15 cellular contexts compared by ENCODE assay signal in the genomic region with DNA sequence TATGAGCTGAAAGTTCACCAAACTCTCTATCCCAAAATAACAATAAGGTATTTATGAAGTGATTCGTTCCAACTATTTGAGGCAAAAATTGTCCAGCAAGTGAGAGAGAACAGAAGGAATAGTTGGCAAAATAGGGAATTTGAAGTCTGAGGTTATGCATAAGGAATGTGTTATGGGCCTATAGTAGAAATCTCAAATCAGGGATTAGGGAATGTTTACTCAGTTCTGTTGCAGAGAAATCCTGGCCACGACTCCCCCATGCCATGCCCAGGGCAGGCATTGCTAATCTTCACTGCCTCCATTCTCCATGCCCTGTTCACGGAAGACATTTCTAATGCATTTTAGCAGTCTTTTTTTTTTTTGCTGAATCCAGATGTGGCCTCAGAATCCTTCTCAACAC. TPM values are rescaled to one million over a fixed set of nuclear protein-coding genes. Genes with fewer than 3 reads are reported as not detected.
DNase-seq lines count a peak whose midpoint lies in the region; ATAC-seq, FAIRE-seq and TF ChIP-seq lines count a peak whose summit lies in the region.
"Had no signal": no experiment of that assay in that cellular context is flagged by ENCODE, and none has a peak within 500 bp of the region (broad histone marks: within the 10 kb centered on the region; RNA-seq: fewer than 3 reads in every experiment).

No MANE protein-coding gene starts in this region.

- H3K9me1 ChIP-seq in K562 (ENCODE audit: control insufficient read depth, insufficient read depth, low read length), result peaks cover 5% of the 10 kb centered on the region

- no peak for FAIRE-seq in K562 (lab: Jason Lieb, UNC)

- H3K4me3 ChIP-seq in K562, result no peak overlapping the region
- no peak overlapping the region for H3K4me3 ChIP-seq in hepatocyte
- no peak overlapping the region for H3K4me3 ChIP-seq in thoracic aorta
- no peak overlapping the region for H3K4me3 ChIP-seq in Karpas-422 (ENCODE audit: low read length)
- no peak overlapping the region for H3K4me3 ChIP-seq in MM.1S (ENCODE audit: low read length)

- H3K27me3 ChIP-seq in K562 (ENCODE audit: control insufficient read depth in 2 of 2, insufficient read depth in 2 of 2, low read length in 2 of 2) (no peaks in the 10 kb centered on the region), hepatocyte (no peaks in the 10 kb centered on the region), thoracic aorta (replicated peaks; ENCODE audit: insufficient read depth) (no peaks in the 10 kb centered on the region), Karpas-422 (ENCODE audit: low read length) (no peaks in the 10 kb centered on the region), MM.1S (replicated peaks; ENCODE audit: insufficient read depth, low read length) (no peaks in the 10 kb centered on the region)

- H3K9ac ChIP-seq in K562 (ENCODE audit: insufficient read depth in 1 of 2, low read depth in 2 of 2, low read length in 2 of 2), result no peak overlapping the region
- H3K9ac ChIP-seq in Karpas-422 (ENCODE audit: low read length), result no peak overlapping the region
- no peak overlapping the region for H3K9ac ChIP-seq in MM.1S (ENCODE audit: low read length)

- H3K4me1 ChIP-seq in K562 (replicated peaks in 1 of 2; ENCODE audit: control insufficient read depth in 2 of 2, insufficient read depth in 2 of 2, low read length in 2 of 2) (peaks cover 24 to 29% of the 10 kb centered on the region in 2 experiments), hepatocyte (ENCODE audit: insufficient read depth) (peaks cover 70% of the 10 kb centered on the region), thoracic aorta (ENCODE audit: control insufficient read depth in 1 of 2, low read depth in 2 of 2) (peaks cover 32 to 96% of the 10 kb centered on the region in 2 donors), Karpas-422 (ENCODE audit: low read length) (no peaks in the 10 kb centered on the region), MM.1S (ENCODE audit: low read length) (no peaks in the 10 kb centered on the region)

- in situ Hi-C loops in K562 (cut with MboI), result no loop called here

- no peak overlapping the region for H3K4me2 ChIP-seq in K562 (ENCODE audit: insufficient read depth, low read length)
- peak overlapping the region; percentile 33 for H3K4me2 ChIP-seq in hepatocyte
- no peak overlapping the region for H3K4me2 ChIP-seq in Karpas-422 (ENCODE audit: low read depth, low read length, poor library complexity, severe bottlenecking)
- no peak overlapping the region for H3K4me2 ChIP-seq in MM.1S (ENCODE audit: low read depth, low read length)

- peaks cover 72% of the 10 kb centered on the region for H3K4me1 Mint-ChIP-seq in HFFc6 (ENCODE audit: low read depth)

- peak overlapping the region; percentile 65 for H3K27ac Mint-ChIP-seq in HFFc6
- H3K27ac Mint-ChIP-seq: dendritic cell treated with granulocyte-macrophage colony-stimulating factor and Interleukin-4, amounts not matched to agents 40 ng/mL and 50 ng/mL, for 4 days had no signal

- H4K20me1 ChIP-seq in K562 (replicated peaks; ENCODE audit: control insufficient read depth, insufficient read depth, low read length) (peaks cover 4% of the 10 kb centered on the region; the same call in 1 of the 2 replicates), hepatocyte (ENCODE audit: insufficient read depth, poor library complexity, severe bottlenecking) (peaks cover 6% of the 10 kb centered on the region), Karpas-422 (ENCODE audit: insufficient read depth, low read depth, low read length) (peaks cover 15% of the 10 kb centered on the region; the same call in 1 of the 2 replicates), MM.1S (ENCODE audit: insufficient read depth, low read length) (no peaks in the 10 kb centered on the region)

- ATAC-seq in K562 (no peak), thoracic aorta (ENCODE audit: insufficient number of reproducible peaks, low FRiP score, low read depth) (peak; percentile 40), HG03039 (IDR thresholded peaks at IDR 0.05; ENCODE audit: unreplicated experiment) (no peak)
- ATAC-seq: stimulated activated naive CD8-positive, alpha-beta T cell treated with anti-CD3 and anti-CD28 coated beads, Interleukin-15, amount 100 ng/mL, for 72 hours had no signal

- TF ChIP-seq RAD21 in K562 (CRISPR knock-in tag; conservative IDR thresholded peaks at IDR 0.05 in 1 of 2, IDR thresholded peaks at IDR 0.05 in 1 of 2), result no peak

- H3K9me3 Mint-ChIP-seq in HFFc6, result no peaks in the 10 kb centered on the region
- H3K9me3 Mint-ChIP-seq: CD4-positive, CD25-positive, alpha-beta regulatory T cell; dendritic cell treated with granulocyte-macrophage colony-stimulating factor and Interleukin-4, amounts not matched to agents 40 ng/mL and 50 ng/mL, for 4 days; stimulated activated naive CD8-positive, alpha-beta T cell treated with anti-CD3 and anti-CD28 coated beads, Interleukin-15, amount 100 ng/mL, for 72 hours had no signal

- DNase-seq in HFFc6 (peak; percentile 45), K562 (ENCODE audit: extremely low read depth in 1 of 4, low spot score in 3 of 4) (no peak), hepatocyte (ENCODE audit: low spot score) (no peak), thoracic aorta (ENCODE audit: low spot score) (no peak), COLO829 (ENCODE audit: low spot score) (no peak), Karpas-422 (no peak), MM.1S (no peak)
- DNase-seq: activated CD8-positive, alpha-beta memory T cell treated with anti-CD3 and anti-CD28 coated beads for 24 hours; activated naive CD4-positive, alpha-beta T cell; CD4-positive, CD25-positive, alpha-beta regulatory T cell; hippocampal formation; OCI-M1; stimulated activated naive CD8-positive, alpha-beta T cell treated with anti-CD3 and anti-CD28 coated beads, Interleukin-15, amount 100 ng/mL, for 72 hours had no signal

- CTCF ChIA-PET in K562 (lab: Yijun Ruan, JAX; ENCODE audit: low intra/inter-chr PET ratio), result no interaction called here

- POLR2A ChIA-PET in K562 (lab: Yijun Ruan, JAX), result no interaction called here

- no peaks in the 10 kb centered on the region for H3K9me3 ChIP-seq in K562 (replicated peaks; ENCODE audit: control insufficient read depth, insufficient read depth, low read depth, low read length)
- no peaks in the 10 kb centered on the region for H3K9me3 ChIP-seq in hepatocyte (ENCODE audit: low read depth)
- no peaks in the 10 kb centered on the region for H3K9me3 ChIP-seq in thoracic aorta
- H3K9me3 ChIP-seq in Karpas-422 (ENCODE audit: low read length), result no peaks in the 10 kb centered on the region
- H3K9me3 ChIP-seq in MM.1S (replicated peaks; ENCODE audit: insufficient read depth, low read length), result no peaks in the 10 kb centered on the region

- WGBS in K562 (ENCODE audit: insufficient coverage, low coverage, missing lambda C conversion rate), result 72% methylated on average over 2 of the region's 3 CpGs
- 42% methylated on average over 3 of the region's 3 CpGs for WGBS in hepatocyte (ENCODE audit: low lambda C conversion rate, missing lambda C conversion rate)

- H3K9me2 ChIP-seq in hepatocyte (replicated peaks; ENCODE audit: insufficient read depth) (no peaks in the 10 kb centered on the region), Karpas-422 (replicated peaks; ENCODE audit: insufficient read depth, low read length) (no peaks in the 10 kb centered on the region), MM.1S (replicated peaks; ENCODE audit: insufficient read depth, low read length) (no peaks in the 10 kb centered on the region)

- H3F3A ChIP-seq in MM.1S (ENCODE audit: insufficient read depth, low read length), result no peaks in the 10 kb centered on the region

- no peak for TF ChIP-seq EP300 in K562 (IDR thresholded peaks at IDR 0.05; ENCODE audit: low read length)

- TF ChIP-seq CTCF in HFFc6 (IDR thresholded peaks at IDR 0.05) (no peak), K562 (IDR thresholded peaks at IDR 0.05 in 2 of 3, conservative IDR thresholded peaks at IDR 0.05 in 1 of 3; ENCODE audit: insufficient read depth in 2 of 3, low read depth in 1 of 3, low read length in 3 of 3) (no peak), hepatocyte (IDR thresholded peaks at IDR 0.05; ENCODE audit: poor library complexity) (no peak), thoracic aorta (IDR thresholded peaks at IDR 0.05) (no peak), MM.1S (IDR thresholded peaks at IDR 0.05; ENCODE audit: low read length) (no peak)

- H3K36me3 ChIP-seq in K562 (ENCODE audit: control insufficient read depth, insufficient read depth, low read length) (no peaks in the 10 kb centered on the region), hepatocyte (replicated peaks; ENCODE audit: insufficient read depth, low read depth) (no peaks in the 10 kb centered on the region), thoracic aorta (no peaks in the 10 kb centered on the region), Karpas-422 (ENCODE audit: insufficient read depth, low read length) (no peaks in the 10 kb centered on the region), MM.1S (replicated peaks; ENCODE audit: insufficient read depth, low read length) (no peaks in the 10 kb centered on the region)

- peaks cover 12% of the 10 kb centered on the region; the same call in 2 of the 3 replicates for H3K79me2 ChIP-seq in K562 (ENCODE audit: control insufficient read depth, insufficient read depth, low read length)
- peaks cover 95% of the 10 kb centered on the region for H3K79me2 ChIP-seq in hepatocyte
- no peaks in the 10 kb centered on the region for H3K79me2 ChIP-seq in Karpas-422 (ENCODE audit: low read length)
- H3K79me2 ChIP-seq in MM.1S (ENCODE audit: low read length), result no peaks in the 10 kb centered on the region

- no peak overlapping the region for H3K27ac ChIP-seq in K562 (ENCODE audit: extremely low read depth, low read depth, low read length)
- H3K27ac ChIP-seq in hepatocyte, result peak overlapping the region; percentile 95
- peak overlapping the region; percentile 80 to 87 for H3K27ac ChIP-seq in thoracic aorta
- no peak overlapping the region for H3K27ac ChIP-seq in Karpas-422 (ENCODE audit: low read length)
- H3K27ac ChIP-seq in MM.1S (ENCODE audit: low read length), result no peak overlapping the region

- no TSS peak for BruUV-seq in K562 (replicated peaks; lab: Mats Ljungman, UMichigan)

- H2AFZ ChIP-seq in K562 (ENCODE audit: low read depth, low read length) (no peak overlapping the region), hepatocyte (no peak overlapping the region), Karpas-422 (ENCODE audit: low read length) (no peak overlapping the region), MM.1S (ENCODE audit: low read length) (no peak overlapping the region)

- peaks cover 4% of the 10 kb centered on the region for H3K36me3 Mint-ChIP-seq in HFFc6 (ENCODE audit: low read depth)

- peak overlapping the region; percentile 24 for H3K4me3 Mint-ChIP-seq in HFFc6
- H3K4me3 Mint-ChIP-seq: CD4-positive, CD25-positive, alpha-beta regulatory T cell; dendritic cell treated with granulocyte-macrophage colony-stimulating factor and Interleukin-4, amounts not matched to agents 40 ng/mL and 50 ng/mL, for 4 days; stimulated activated naive CD8-positive, alpha-beta T cell treated with anti-CD3 and anti-CD28 coated beads, Interleukin-15, amount 100 ng/mL, for 72 hours had no signal

- intact Hi-C loops in K562 (cut with micrococcal nuclease), result no loop called here

- TF ChIP-seq POLR2A in K562 (conservative IDR thresholded peaks at IDR 0.05), result no peak

- peaks cover 4% of the 10 kb centered on the region; the same call in 1 of the 2 replicates for H3K27me3 Mint-ChIP-seq in HFFc6 (ENCODE audit: insufficient read depth)
- H3K27me3 Mint-ChIP-seq: CD4-positive, CD25-positive, alpha-beta regulatory T cell; dendritic cell treated with granulocyte-macrophage colony-stimulating factor and Interleukin-4, amounts not matched to agents 40 ng/mL and 50 ng/mL, for 4 days; stimulated activated naive CD8-positive, alpha-beta T cell treated with anti-CD3 and anti-CD28 coated beads, Interleukin-15, amount 100 ng/mL, for 72 hours had no signal

RNA-seq across cellular contexts. Expression of a gene that starts 58.6 kb away (rescaled TPM):
- total RNA-seq in HFFc6 (2021; fragmentation: NEBNext Ultra II Directional; extraction: Animal tissue kit (Norgen Biotek cat#: 25700)), result 100 to 1,000 TPM in 3 of 6 experiments, 10 to 100 TPM in 3; 93.8 to 117 (median 98.7) TPM
- 104 and 176 TPM in 2 replicates for total RNA-seq in K562 (2011; cell fraction: chromatin; rRNA removed; ENCODE audit: low replicate concordance)
- 86.7 and 89.5 TPM in 2 replicates for total RNA-seq in K562 (2011; cell fraction: nucleolus; rRNA removed)
- total RNA-seq in K562 (2011; cell fraction: nucleoplasm; rRNA removed), result 74.4 and 75.0 TPM in 2 replicates
- 27.6 and 37.5 TPM in 2 replicates for total RNA-seq in K562 (2014; rRNA removed)
- 22.5 and 25.6 TPM in 2 replicates for total RNA-seq in K562 (2014; rRNA removed; fragmentation: Illumina TruSeq; extraction: Trizol)
- total RNA-seq in K562 (2015; rRNA removed; fragmentation: Illumina TruSeq; extraction: Trizol), result 27.4 and 27.9 TPM in 2 replicates
- 43.3 and 48.1 TPM in 2 replicates for total RNA-seq in K562 (2021)
- 20.3 and 27.7 TPM in 2 replicates for polyA plus RNA-seq in K562 (2011; rRNA removed)
- 18.4 and 30.1 TPM in 2 replicates for polyA plus RNA-seq in K562 (2011; cell fraction: cytosol; rRNA removed)
- 111 and 183 TPM in 2 replicates for polyA plus RNA-seq in K562 (2011; cell fraction: nucleus; rRNA removed)
- 37.0 and 76.9 TPM in 2 replicates for polyA plus RNA-seq in K562 (2012)
- polyA plus RNA-seq in K562 (2014; fragmentation: Illumina TruSeq; extraction: Trizol), result 32.2 and 33.4 TPM in 2 replicates
- polyA plus RNA-seq in K562 (2014; fragmentation: Nextera tagmentation; extraction: Ambion mirVana), result 10 to 100 TPM in 1 of 2 experiments, 1 to 10 TPM in 1; 9.4 to 13.0 TPM
- 17.0 and 19.0 TPM in 2 replicates for polyA plus RNA-seq in K562 (2014; rRNA removed)
- 75.9 and 104 TPM in 2 replicates for polyA minus RNA-seq in K562 (2011; rRNA and poly(A)+ RNA removed)
- polyA minus RNA-seq in K562 (2011; cell fraction: cytosol; rRNA and poly(A)+ RNA removed), result 66.1 and 94.5 TPM in 2 replicates
- polyA minus RNA-seq in K562 (2011; cell fraction: nucleus; rRNA and poly(A)+ RNA removed), result 56.8 and 166 TPM in 2 replicates
- 136 and 172 TPM in 2 replicates for total RNA-seq in hepatocyte
- polyA plus RNA-seq in hepatocyte, result 69.4 and 74.2 TPM in 2 replicates
- total RNA-seq in thoracic aorta, result 100 to 1,000 TPM in 1 of 2 donors, 10 to 100 TPM in 1; 96.9 to 139 TPM
- total RNA-seq in Karpas-422 (2014; rRNA removed; shearing (Covaris generic); ENCODE audit: low replicate concordance), result 14.1 and 14.2 TPM in 2 replicates

Comparison
In these comparisons a context has a peak if more than half of its experiments do, and no peak if none do; other contexts are left out.
1. H3K27ac ChIP-seq: peak in hepatocyte (single experiment) and thoracic aorta (2 of 2); none in K562 (single experiment), Karpas-422 (single experiment) and MM.1S (single experiment).